In genomic region chr1:204417231-204417997, GRCh38 we compare ENCODE assay signal across 2 cellular contexts.
TF ChIP-seq lines count a peak whose summit lies in the region.

No MANE protein-coding gene starts in this region.

TF ChIP-seq in SK-N-SH treated with all-trans-retinoic acid at 6 μM for 48 hours, 23 proteins besides CTCF, POLR2A, EP300 and RAD21 (continued from another document):
- TF ChIP-seq CREB5 (CRISPR knock-in tag; IDR thresholded peaks at IDR 0.05; ENCODE audit: low read depth) (no peak), OSR1 (CRISPR knock-in tag; IDR thresholded peaks at IDR 0.05) (0 out of 2 replicates have a peak, but pooled peaks have one; percentile 66), PPARA (CRISPR knock-in tag; IDR thresholded peaks at IDR 0.05; ENCODE audit: borderline replicate concordance) (no peak), SNAI2 (CRISPR knock-in tag; IDR thresholded peaks at IDR 0.05) (no peak), CSDC2 (CRISPR knock-in tag; IDR thresholded peaks at IDR 0.05) (peak; percentile 63; the same call in 1 of the 2 replicates), ARNTL (CRISPR knock-in tag; IDR thresholded peaks at IDR 0.05; ENCODE audit: borderline replicate concordance, low read depth) (no peak), ZFP3 (CRISPR knock-in tag; IDR thresholded peaks at IDR 0.05) (peak; percentile 93), GLIS3 (CRISPR knock-in tag; IDR thresholded peaks at IDR 0.05) (no peak), POU6F1 (CRISPR knock-in tag; IDR thresholded peaks at IDR 0.05; ENCODE audit: borderline replicate concordance, low read depth) (no peak)
TF ChIP-seq in SK-N-SH treated with all-trans-retinoic acid at 6 μM for 48 hours: peak in this region for 3.

TF ChIP-seq in liver, 16 proteins besides CTCF, POLR2A, EP300 and RAD21 (continued from another document):
- TF ChIP-seq GABPA (IDR thresholded peaks at IDR 0.05 in 1 of 2, conservative IDR thresholded peaks at IDR 0.05 in 1 of 2) (no peak), FOXA1 (IDR thresholded peaks at IDR 0.05) (peak; percentile 76), ZBTB33 (IDR thresholded peaks at IDR 0.05) (peak; percentile 69), YY1 (IDR thresholded peaks at IDR 0.05) (peak; percentile 88), NR2F2 (IDR thresholded peaks at IDR 0.05) (peak; percentile 46), TAF1 (conservative IDR thresholded peaks at IDR 0.05) (no peak), HNF4G (IDR thresholded peaks at IDR 0.05) (no peak), JUND (IDR thresholded peaks at IDR 0.05) (peak; percentile 89 to 96), EGR1 (IDR thresholded peaks at IDR 0.05; ENCODE audit: low read depth in 2 of 2) (peak in 1 of 2 donors; percentile 59), HNF4A (conservative IDR thresholded peaks at IDR 0.05) (peak; percentile 71 to 82), RXRA (IDR thresholded peaks at IDR 0.05) (peak; percentile 77 to 87), FOXA2 (IDR thresholded peaks at IDR 0.05) (peak; percentile 23)
